Comparison of ENCODE assay signal across 9 cellular contexts in the genomic region with DNA sequence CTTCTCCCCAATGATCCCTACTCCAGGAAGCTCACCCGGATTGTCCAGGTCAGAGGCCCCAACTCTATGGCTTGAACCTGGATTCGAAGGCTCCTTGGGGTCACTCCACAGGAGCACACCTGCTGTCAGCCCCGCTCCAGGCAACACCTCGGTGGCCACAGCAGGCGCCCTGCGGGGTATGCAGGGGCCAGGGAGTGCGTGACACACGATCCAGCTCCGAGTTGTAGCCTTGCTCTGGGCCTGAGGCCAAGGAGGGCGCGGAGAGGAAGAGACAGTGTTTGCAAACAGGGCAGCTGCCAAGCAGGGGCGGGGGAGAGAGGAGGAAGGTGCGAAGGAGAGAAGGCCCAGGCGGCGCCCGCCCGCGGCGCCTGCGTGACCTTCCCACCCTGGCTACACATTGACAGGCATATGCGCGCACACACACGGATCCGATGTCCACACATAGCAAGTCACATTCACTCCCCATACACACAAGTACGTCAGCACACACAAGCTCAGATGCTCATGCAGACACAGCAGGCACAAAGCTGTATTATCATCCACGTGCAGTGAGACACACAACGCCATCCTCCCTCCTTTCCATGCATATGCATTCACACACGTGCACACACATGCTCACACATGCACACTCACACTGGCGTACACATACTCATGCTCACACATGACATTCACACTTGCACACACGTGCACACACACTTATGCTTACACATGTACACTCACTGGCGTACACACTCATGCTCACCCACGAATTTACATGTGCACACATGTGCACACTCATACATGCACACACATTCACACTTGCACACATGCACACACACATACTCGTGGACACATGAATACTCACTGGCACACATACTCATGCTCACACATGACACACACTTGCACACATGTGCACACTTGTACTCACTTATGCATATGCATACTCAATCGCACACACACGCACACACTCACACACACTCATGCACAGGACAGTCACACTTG. TPM values are rescaled to one million over a fixed set of nuclear protein-coding genes. Genes with fewer than 3 reads are reported as not detected.
A peak's percentile ranks its signal among the peaks of the same experiment; 100 is the strongest.
DNase-seq lines count a peak whose midpoint lies in the region; ATAC-seq and TF ChIP-seq lines count a peak whose summit lies in the region.
"Had no signal": no experiment of that assay in that cellular context is flagged by ENCODE, and none has a peak within 500 bp of the region (broad histone marks: within the 10 kb centered on the region; RNA-seq: fewer than 3 reads in every experiment).

No MANE protein-coding gene starts in this region.

- H4K20me1 ChIP-seq in neural progenitor cell (ENCODE audit: low read depth): no peaks in the 10 kb centered on the region

- H3K4me1 ChIP-seq in esophagus squamous epithelium: peaks cover 3 to 19% (median 10%) of the 10 kb centered on the region in 3 donors
- peaks cover 17% of the 10 kb centered on the region for H3K4me1 ChIP-seq in neural progenitor cell

- H3K9me3 Mint-ChIP-seq in natural killer cell treated with Interleukin-12 subunit alpha and Interleukin-12 subunit beta and Interleukin-15 and Interleukin-18, amount 100 ng/mL, for 72 hours: no peaks in the 10 kb centered on the region
- no peaks in the 10 kb centered on the region for H3K9me3 Mint-ChIP-seq in neural progenitor cell

- no peak overlapping the region for H3K27ac Mint-ChIP-seq in natural killer cell treated with Interleukin-12 subunit alpha and Interleukin-12 subunit beta and Interleukin-15 and Interleukin-18, amount 100 ng/mL, for 72 hours
- H3K27ac Mint-ChIP-seq in neural progenitor cell: no peak overlapping the region

- H3K9me3 ChIP-seq in esophagus squamous epithelium (no peaks in the 10 kb centered on the region), neural progenitor cell (ENCODE audit: low read depth) (no peaks in the 10 kb centered on the region)

- no peak overlapping the region for H3K4me3 Mint-ChIP-seq in natural killer cell treated with Interleukin-12 subunit alpha and Interleukin-12 subunit beta and Interleukin-15 and Interleukin-18, amount 100 ng/mL, for 72 hours
- no peak overlapping the region for H3K4me3 Mint-ChIP-seq in neural progenitor cell

- no peak overlapping the region for H3K4me2 ChIP-seq in neural progenitor cell

- H3K4me3 ChIP-seq in choroid plexus epithelial cell (ENCODE audit: low read depth, low read length): no peak overlapping the region
- H3K4me3 ChIP-seq in esophagus squamous epithelium: no peak overlapping the region
- H3K4me3 ChIP-seq in neural progenitor cell: no peak overlapping the region

- H2AFZ ChIP-seq in neural progenitor cell (replicated peaks): no peak overlapping the region

- TF ChIP-seq POLR2A in esophagus squamous epithelium (IDR thresholded peaks at IDR 0.05): no peak

- ATAC-seq in natural killer cell treated with Interleukin-12 subunit alpha and Interleukin-12 subunit beta and Interleukin-15 and Interleukin-18, amount 100 ng/mL, for 72 hours: peak; percentile 45 to 48
- no peak for ATAC-seq in GM19351 (IDR thresholded peaks at IDR 0.05; ENCODE audit: unreplicated experiment)
- ATAC-seq: HCT116 had no signal

- no peak overlapping the region for H3K9ac ChIP-seq in neural progenitor cell

- H3K36me3 Mint-ChIP-seq in natural killer cell treated with Interleukin-12 subunit alpha and Interleukin-12 subunit beta and Interleukin-15 and Interleukin-18, amount 100 ng/mL, for 72 hours: no peaks in the 10 kb centered on the region
- no peaks in the 10 kb centered on the region for H3K36me3 Mint-ChIP-seq in neural progenitor cell

- no peak for TF ChIP-seq CTCF in GM20000 (IDR thresholded peaks at IDR 0.05; ENCODE audit: extremely low read depth, missing control alignments)
- no peak for TF ChIP-seq CTCF in choroid plexus epithelial cell (conservative IDR thresholded peaks at IDR 0.05; ENCODE audit: low read depth, low read length)
- TF ChIP-seq CTCF in esophagus squamous epithelium (IDR thresholded peaks at IDR 0.05): no peak
- TF ChIP-seq CTCF in neural progenitor cell (IDR thresholded peaks at IDR 0.05): no peak

- H3K36me3 ChIP-seq in esophagus squamous epithelium (no peaks in the 10 kb centered on the region), neural progenitor cell (no peaks in the 10 kb centered on the region)

- H3K4me1 Mint-ChIP-seq in natural killer cell treated with Interleukin-12 subunit alpha and Interleukin-12 subunit beta and Interleukin-15 and Interleukin-18, amount 100 ng/mL, for 72 hours (ENCODE audit: low read depth in 2 of 2): no peaks in the 10 kb centered on the region
- H3K4me1 Mint-ChIP-seq in neural progenitor cell: peaks cover 9% of the 10 kb centered on the region

- no peaks in the 10 kb centered on the region for H3K79me2 ChIP-seq in neural progenitor cell (ENCODE audit: low read depth)

- intact Hi-C loops in esophagus squamous epithelium (cut with DNase I): no loop called here

- H3K27me3 Mint-ChIP-seq in natural killer cell treated with Interleukin-12 subunit alpha and Interleukin-12 subunit beta and Interleukin-15 and Interleukin-18, amount 100 ng/mL, for 72 hours: peaks cover 0 to 3% of the 10 kb centered on the region in 2 donors
- peaks cover 4% of the 10 kb centered on the region for H3K27me3 Mint-ChIP-seq in neural progenitor cell (ENCODE audit: insufficient read depth, low read depth)

- WGBS in esophagus squamous epithelium, 2 donors: 29 to 41% methylated on average over 24 to 27 of the region's 35 CpGs

- no peak overlapping the region for H3K27ac ChIP-seq in esophagus squamous epithelium
- H3K27ac ChIP-seq in neural progenitor cell: no peak overlapping the region

- H3K27me3 ChIP-seq in esophagus squamous epithelium (peaks cover 0 to 59% (median 0%) of the 10 kb centered on the region in 4 donors), neural progenitor cell (no peaks in the 10 kb centered on the region)

- peak; percentile 10 for DNase-seq in GM20000 (ENCODE audit: low spot score)
- DNase-seq in NCI-H2196 (lab: John Stamatoyannopoulos, UW; ENCODE audit: unreplicated experiment): peak; percentile 96
- DNase-seq in choroid plexus epithelial cell (ENCODE audit: low read depth): peak; percentile 92
- DNase-seq in natural killer cell treated with Interleukin-12 subunit alpha and Interleukin-12 subunit beta and Interleukin-15 and Interleukin-18, amount 100 ng/mL, for 72 hours (ENCODE audit: low spot score): no peak
- no peak for DNase-seq in esophagus squamous epithelium (lab: John Stamatoyannopoulos, UW)
- no peak for DNase-seq in neural progenitor cell (ENCODE audit: low spot score)
- no peak for DNase-seq in amniotic stem cell (lab: John Stamatoyannopoulos, UW)

- H3F3A ChIP-seq in neural progenitor cell (ENCODE audit: low read depth): peaks cover 29% of the 10 kb centered on the region

RNA-seq across cellular contexts. Expression of a gene that starts 10.4 kb away (rescaled TPM):
- total RNA-seq in natural killer cell treated with Interleukin-12 subunit alpha and Interleukin-12 subunit beta and Interleukin-15 and Interleukin-18, amount 100 ng/mL, for 72 hours: not detected
- total RNA-seq in esophagus squamous epithelium (not detected), neural progenitor cell (ENCODE audit: low replicate concordance) (6.2 TPM in 1 of 2 replicates, not detected in the other)

RNA-seq across cellular contexts. Expression of a gene that starts 18.8 kb away (rescaled TPM):
- not detected for total RNA-seq in natural killer cell treated with Interleukin-12 subunit alpha and Interleukin-12 subunit beta and Interleukin-15 and Interleukin-18, amount 100 ng/mL, for 72 hours
- total RNA-seq in esophagus squamous epithelium (1 to 10 TPM in 1 of 4 donors, under 1 TPM in 1, not detected in 2; 0.22 to 1.0 TPM), neural progenitor cell (ENCODE audit: low replicate concordance) (3.3 and 15.1 TPM in 2 replicates)

RNA-seq across cellular contexts. Expression of a gene that starts 38.3 kb away (rescaled TPM):
- total RNA-seq in natural killer cell treated with Interleukin-12 subunit alpha and Interleukin-12 subunit beta and Interleukin-15 and Interleukin-18, amount 100 ng/mL, for 72 hours: under 1 TPM in 1 of 2 donors, not detected in 1; 0.50 TPM
- total RNA-seq in esophagus squamous epithelium (1 to 10 TPM in 1 of 4 donors, under 1 TPM in 3; 0.40 to 5.0 (median 0.68) TPM), neural progenitor cell (ENCODE audit: low replicate concordance) (0.56 TPM in 1 of 2 replicates, not detected in the other)

RNA-seq across cellular contexts. Expression of a gene that starts 41.5 kb away (rescaled TPM):
- total RNA-seq in natural killer cell treated with Interleukin-12 subunit alpha and Interleukin-12 subunit beta and Interleukin-15 and Interleukin-18, amount 100 ng/mL, for 72 hours: 10 to 100 TPM in 1 of 2 donors, 1 to 10 TPM in 1; 6.1 to 14.0 TPM
- total RNA-seq in esophagus squamous epithelium (1 to 10 TPM; 1.3 to 4.3 (median 2.9) TPM), neural progenitor cell (ENCODE audit: low replicate concordance) (16.2 and 49.2 TPM in 2 replicates)

RNA-seq across cellular contexts. Expression of a gene that starts 50.1 kb away (rescaled TPM):
- 10 to 100 TPM in 1 of 2 donors, 1 to 10 TPM in 1; 8.0 to 12.3 TPM for total RNA-seq in natural killer cell treated with Interleukin-12 subunit alpha and Interleukin-12 subunit beta and Interleukin-15 and Interleukin-18, amount 100 ng/mL, for 72 hours
- 10 to 100 TPM in 1 of 4 donors, 1 to 10 TPM in 3; 4.4 to 22.0 (median 6.8) TPM for total RNA-seq in esophagus squamous epithelium
- 5.0 TPM in 1 of 2 replicates, not detected in the other for total RNA-seq in neural progenitor cell (ENCODE audit: low replicate concordance)

Comparison
In these comparisons a context has a peak if more than half of its experiments do, and no peak if none do; other contexts are left out.
1. DNase-seq: peak in GM20000 (single experiment), NCI-H2196 (single experiment) and choroid plexus epithelial cell (single experiment); none in natural killer cell treated with Interleukin-12 subunit alpha and Interleukin-12 subunit beta and Interleukin-15 and Interleukin-18, amount 100 ng/mL, for 72 hours (single experiment), esophagus squamous epithelium (single experiment), neural progenitor cell (single experiment) and amniotic stem cell (single experiment).